In genomic region chr3:173396191-173397041, GRCh38 we compare ENCODE assay signal across 8 cellular contexts. TPM values are rescaled to one million over a fixed set of nuclear protein-coding genes. Genes with fewer than 3 reads are reported as not detected.
A peak's percentile ranks its signal among the peaks of the same experiment; 100 is the strongest.
DNase-seq lines count a peak whose midpoint lies in the region; FAIRE-seq and TF ChIP-seq lines count a peak whose summit lies in the region.

No MANE protein-coding gene starts in this region.

- H3K9me3 Mint-ChIP-seq in T-helper 1 cell treated with Interleukin-12 subunit alpha and Interleukin-12 subunit beta and Interleukin-4 antibody, amounts not matched to agents 30 μg/mL and 1 μg/mL, for 36 hours = no peaks in the 10 kb centered on the region

- DNase-seq in T-helper 1 cell = no peak
- peak; percentile 39 for DNase-seq in NCI-H345 (lab: John Stamatoyannopoulos, UW)
- no peak for DNase-seq in choroid plexus epithelial cell (ENCODE audit: low read depth)
- peak; percentile 43 for DNase-seq in midbrain (lab: John Stamatoyannopoulos, UW)
- peak; percentile 6 for DNase-seq in urothelium cell line (ENCODE audit: low spot score)
- DNase-seq in mesenteric fat pad (ENCODE audit: low spot score) = no peak
- no peak for DNase-seq in kidney glomerular epithelial cell (lab: John Stamatoyannopoulos, UW)

- no peak overlapping the region for H3K27ac Mint-ChIP-seq in T-helper 1 cell treated with Interleukin-12 subunit alpha and Interleukin-12 subunit beta and Interleukin-4 antibody, amounts not matched to agents 30 μg/mL and 1 μg/mL, for 36 hours

- TF ChIP-seq CTCF in choroid plexus epithelial cell (conservative IDR thresholded peaks at IDR 0.05; ENCODE audit: low read depth, low read length) = no peak

- no peaks in the 10 kb centered on the region for H3K36me3 Mint-ChIP-seq in T-helper 1 cell treated with Interleukin-12 subunit alpha and Interleukin-12 subunit beta and Interleukin-4 antibody, amounts not matched to agents 30 μg/mL and 1 μg/mL, for 36 hours (ENCODE audit: low read depth)

- peaks cover 18% of the 10 kb centered on the region for H3K4me1 Mint-ChIP-seq in T-helper 1 cell treated with Interleukin-12 subunit alpha and Interleukin-12 subunit beta and Interleukin-4 antibody, amounts not matched to agents 30 μg/mL and 1 μg/mL, for 36 hours (ENCODE audit: low read depth)

- FAIRE-seq in urothelium cell line (lab: Jason Lieb, UNC) = no peak

- H3K27me3 Mint-ChIP-seq in T-helper 1 cell treated with Interleukin-12 subunit alpha and Interleukin-12 subunit beta and Interleukin-4 antibody, amounts not matched to agents 30 μg/mL and 1 μg/mL, for 36 hours (ENCODE audit: low read depth) = peaks cover 72% of the 10 kb centered on the region

- peak overlapping the region; percentile 45 for H3K4me3 Mint-ChIP-seq in T-helper 1 cell treated with Interleukin-12 subunit alpha and Interleukin-12 subunit beta and Interleukin-4 antibody, amounts not matched to agents 30 μg/mL and 1 μg/mL, for 36 hours

- peak overlapping the region; percentile 57 for H3K4me3 ChIP-seq in choroid plexus epithelial cell (ENCODE audit: low read depth, low read length)

RNA-seq across cellular contexts. Expression of gene NLGN1, which starts 1.1 kb away (rescaled TPM):
- total RNA-seq in mesenteric fat pad = 6.5 TPM

Comparison
In these comparisons a context has a peak if more than half of its experiments do, and no peak if none do; other contexts are left out.
1. DNase-seq: peak in NCI-H345 (single experiment), midbrain (single experiment) and urothelium cell line (single experiment); none in T-helper 1 cell (0 of 5), choroid plexus epithelial cell (single experiment), mesenteric fat pad (single experiment) and kidney glomerular epithelial cell (single experiment).